In genomic region chr14:29618323-29619067, GRCh38 we compare ENCODE assay signal across 24 cellular contexts.
"Had no signal": no experiment of that assay in that cellular context is flagged by ENCODE, and none has a peak within 500 bp of the region (broad histone marks: within the 10 kb centered on the region; RNA-seq: fewer than 3 reads in every experiment).

No MANE protein-coding gene starts in this region.

- FAIRE-seq: endothelial cell of umbilical vein, frontal cortex, islet of Langerhans, keratinocyte had no signal

- H3K36me3 ChIP-seq: left lung, lower lobe of right lung had no signal

- DNase-seq: dermis blood vessel endothelial cell; dorsolateral prefrontal cortex; effector CD4-positive, alpha-beta T cell; effector memory CD4-positive, alpha-beta T cell; foreskin keratinocyte; glutamatergic neuron; head of caudate nucleus; heart right ventricle; hippocampal formation; left cardiac atrium; left lung; left ventricle myocardium superior; lower lobe of right lung; mesenchymal stem cell; mucosa of descending colon; naive B cell; naive thymus-derived CD8-positive, alpha-beta T cell had no signal

- H3K4me1 ChIP-seq: esophagus muscularis mucosa, foreskin keratinocyte, gastroesophageal sphincter, heart right ventricle, left lung, lower lobe of right lung had no signal

- H3K27ac ChIP-seq: coronary artery, dorsolateral prefrontal cortex, esophagus muscularis mucosa, foreskin keratinocyte, gastroesophageal sphincter, heart right ventricle, left lung, lower lobe of right lung had no signal

- H3K9me3 ChIP-seq: esophagus muscularis mucosa, gastroesophageal sphincter, lower lobe of right lung, mucosa of descending colon had no signal

- H3K27me3 ChIP-seq: dorsolateral prefrontal cortex, esophagus muscularis mucosa, foreskin keratinocyte, gastroesophageal sphincter, heart right ventricle, left lung had no signal

- H3K4me3 ChIP-seq: coronary artery, dorsolateral prefrontal cortex, esophagus muscularis mucosa, gastroesophageal sphincter, heart right ventricle, left lung, lower lobe of right lung, mucosa of descending colon had no signal

- ATAC-seq: foreskin keratinocyte; gastroesophageal sphincter; heart right ventricle; left cardiac atrium; left lung; left ventricle myocardium superior; lower lobe of right lung; mucosa of descending colon; naive thymus-derived CD8-positive, alpha-beta T cell had no signal
